In genomic region chr6:163951326-163951725, GRCh38 we compare ENCODE assay signal across 19 cellular contexts.
A peak's percentile ranks its signal among the peaks of the same experiment; 100 is the strongest.
DNase-seq lines count a peak whose midpoint lies in the region; ATAC-seq and TF ChIP-seq lines count a peak whose summit lies in the region.
"Had no signal": no experiment of that assay in that cellular context is flagged by ENCODE, and none has a peak within 500 bp of the region (broad histone marks: within the 10 kb centered on the region; RNA-seq: fewer than 3 reads in every experiment).

No MANE protein-coding gene starts in this region.

- no peak for TF ChIP-seq CTCF in esophagus muscularis mucosa (IDR thresholded peaks at IDR 0.05)
- TF ChIP-seq CTCF in neural progenitor cell (IDR thresholded peaks at IDR 0.05), result no peak

- no peak for TF ChIP-seq POLR2A in esophagus muscularis mucosa (IDR thresholded peaks at IDR 0.05; ENCODE audit: low read depth)

- H3K4me3 ChIP-seq in SJCRH30 (no peak overlapping the region), esophagus muscularis mucosa (no peak overlapping the region), neural progenitor cell (no peak overlapping the region), skeletal muscle tissue (ENCODE audit: low read length in 3 of 3) (no peak overlapping the region)
- H3K4me3 ChIP-seq: BLaER1, GM23248 had no signal

- H3K9me3 Mint-ChIP-seq in neural progenitor cell, result peaks cover 18% of the 10 kb centered on the region
- no peaks in the 10 kb centered on the region for H3K9me3 Mint-ChIP-seq in activated CD4-positive, alpha-beta T cell treated with anti-CD3 and anti-CD28 coated beads for 36 hours (ENCODE audit: low read depth)
- H3K9me3 Mint-ChIP-seq: CD14-positive monocyte had no signal

- H3K4me2 ChIP-seq in neural progenitor cell, result no peak overlapping the region
- H3K4me2 ChIP-seq: BLaER1 had no signal

- TF ChIP-seq EP300 in esophagus muscularis mucosa (IDR thresholded peaks at IDR 0.05), result no peak

- POLR2A ChIA-PET in activated CD4-positive, alpha-beta T cell treated with anti-CD3 and anti-CD28 coated beads for 36 hours (lab: Charles Lee), result no interaction called here

- peaks cover 39% of the 10 kb centered on the region for H3K4me1 Mint-ChIP-seq in neural progenitor cell
- H3K4me1 Mint-ChIP-seq in activated CD4-positive, alpha-beta T cell treated with anti-CD3 and anti-CD28 coated beads for 36 hours, result no peaks in the 10 kb centered on the region
- H3K4me1 Mint-ChIP-seq: CD14-positive monocyte had no signal

- H3K9ac ChIP-seq in neural progenitor cell, result no peak overlapping the region
- no peak overlapping the region for H3K9ac ChIP-seq in skeletal muscle tissue (ENCODE audit: low read depth in 1 of 3, low read length in 3 of 3)
- H3K9ac ChIP-seq: BLaER1, GM23248 had no signal

- no peak overlapping the region for H2AFZ ChIP-seq in neural progenitor cell (replicated peaks)
- H2AFZ ChIP-seq: GM23248 had no signal

- no peak overlapping the region for H3K4me3 Mint-ChIP-seq in neural progenitor cell
- no peak overlapping the region for H3K4me3 Mint-ChIP-seq in activated CD4-positive, alpha-beta T cell treated with anti-CD3 and anti-CD28 coated beads for 36 hours
- H3K4me3 Mint-ChIP-seq: CD4-positive, alpha-beta memory T cell; HFFc6 had no signal

- no peaks in the 10 kb centered on the region for H3F3A ChIP-seq in neural progenitor cell (ENCODE audit: low read depth)

- peaks cover 5% of the 10 kb centered on the region for H3K36me3 Mint-ChIP-seq in neural progenitor cell
- H3K36me3 Mint-ChIP-seq in activated CD4-positive, alpha-beta T cell treated with anti-CD3 and anti-CD28 coated beads for 36 hours (ENCODE audit: low read depth), result no peaks in the 10 kb centered on the region
- H3K36me3 Mint-ChIP-seq: CD14-positive monocyte; CD4-positive, alpha-beta memory T cell had no signal

- CTCF ChIA-PET in activated CD4-positive, alpha-beta T cell treated with anti-CD3 and anti-CD28 coated beads for 36 hours (lab: Charles Lee), result no interaction called here

- H4K20me1 ChIP-seq in neural progenitor cell (ENCODE audit: low read depth), result no peaks in the 10 kb centered on the region
- H4K20me1 ChIP-seq: BLaER1 had no signal

- H3K4me1 ChIP-seq in SJCRH30 (peaks cover 55% of the 10 kb centered on the region), esophagus muscularis mucosa (peaks cover 4 to 18% (median 10%) of the 10 kb centered on the region in 4 donors), neural progenitor cell (peaks cover 8% of the 10 kb centered on the region), skeletal muscle tissue (ENCODE audit: control insufficient read depth in 3 of 3, insufficient read depth in 3 of 3, low read length in 3 of 3) (peaks cover 11 to 22% (median 14%) of the 10 kb centered on the region in 3 donors)
- H3K4me1 ChIP-seq: BLaER1 had no signal

- H3K9me3 ChIP-seq in SJCRH30 (replicated peaks) (no peaks in the 10 kb centered on the region), esophagus muscularis mucosa (no peaks in the 10 kb centered on the region), neural progenitor cell (ENCODE audit: low read depth) (no peaks in the 10 kb centered on the region), skeletal muscle tissue (ENCODE audit: control insufficient read depth in 3 of 3, low read length in 3 of 3) (no peaks in the 10 kb centered on the region)
- H3K9me3 ChIP-seq: BLaER1 had no signal

- H3K27me3 ChIP-seq in SJCRH30 (no peaks in the 10 kb centered on the region), esophagus muscularis mucosa (no peaks in the 10 kb centered on the region), neural progenitor cell (no peaks in the 10 kb centered on the region), skeletal muscle tissue (ENCODE audit: control insufficient read depth in 3 of 3, insufficient read depth in 3 of 3, low read length in 3 of 3) (no peaks in the 10 kb centered on the region)
- H3K27me3 ChIP-seq: BLaER1 had no signal

- no peaks in the 10 kb centered on the region for H3K36me3 ChIP-seq in SJCRH30
- no peaks in the 10 kb centered on the region for H3K36me3 ChIP-seq in esophagus muscularis mucosa
- H3K36me3 ChIP-seq in neural progenitor cell, result no peaks in the 10 kb centered on the region
- H3K36me3 ChIP-seq in skeletal muscle tissue (ENCODE audit: control insufficient read depth in 3 of 3, insufficient read depth in 3 of 3, low read length in 3 of 3), result no peaks in the 10 kb centered on the region
- H3K36me3 ChIP-seq: BLaER1 had no signal

- H3K79me2 ChIP-seq in neural progenitor cell (ENCODE audit: low read depth), result no peaks in the 10 kb centered on the region

- intact Hi-C loops in esophagus muscularis mucosa (cut with DNase I), result loop anchor here (10.0 kb wide), 1 partner anchor 767 kb away; no protein-coding TSS in a partner anchor
- intact Hi-C loops in activated CD4-positive, alpha-beta T cell treated with anti-CD3 and anti-CD28 coated beads for 36 hours (cut with DNase I, micrococcal nuclease), result loop anchor here (10.0 kb wide), 2 partner anchors 397 to 973 kb away; no protein-coding TSS in a partner anchor

- H3K27ac ChIP-seq in SJCRH30 (peak overlapping the region; percentile 54), esophagus muscularis mucosa (replicated peaks in 1 of 4) (no peak overlapping the region), neural progenitor cell (no peak overlapping the region), skeletal muscle tissue (ENCODE audit: low read depth, low read length) (peak overlapping the region; percentile 4)
- H3K27ac ChIP-seq: BLaER1, GM23248, HL-60 had no signal

- peak overlapping the region; percentile 18 for H3K27ac Mint-ChIP-seq in neural progenitor cell
- no peak overlapping the region for H3K27ac Mint-ChIP-seq in activated CD4-positive, alpha-beta T cell treated with anti-CD3 and anti-CD28 coated beads for 36 hours
- H3K27ac Mint-ChIP-seq: CD14-positive monocyte; CD4-positive, alpha-beta memory T cell; HFFc6 had no signal

- 96% methylated on average over 5 of the region's 5 CpGs for WGBS in esophagus muscularis mucosa

- ATAC-seq in activated CD4-positive, alpha-beta T cell treated with anti-CD3 and anti-CD28 coated beads for 36 hours, result no peak
- ATAC-seq: HCT116 had no signal

- no peaks in the 10 kb centered on the region for H3K27me3 Mint-ChIP-seq in neural progenitor cell (ENCODE audit: insufficient read depth, low read depth)
- peaks cover 31% of the 10 kb centered on the region for H3K27me3 Mint-ChIP-seq in activated CD4-positive, alpha-beta T cell treated with anti-CD3 and anti-CD28 coated beads for 36 hours

- DNase-seq in SJCRH30 (no peak), esophagus muscularis mucosa (ENCODE audit: extremely low spot score) (peak; percentile 62), neural progenitor cell (ENCODE audit: low spot score) (no peak), NCI-H2081 treated with DMSO at 0.1 percent for 48 hours (lab: John Stamatoyannopoulos, UW) (no peak)
- DNase-seq in stimulated activated CD4-positive, alpha-beta T cell treated with anti-CD3 and anti-CD28 coated beads, Interleukin-2, amount 100 ng/mL, for 48 hours, result no peak
- no peak for DNase-seq in stimulated activated CD4-positive, alpha-beta T cell treated with anti-CD3 and anti-CD28 coated beads, Interleukin-2, amount 100 ng/mL, for 24 hours
- no peak for DNase-seq in activated CD4-positive, alpha-beta T cell treated with anti-CD3 and anti-CD28 coated beads for 36 hours
- DNase-seq: 8988T; CD4-positive, alpha-beta memory T cell; DMS153; DMS79; GDM1; GM23248; HFFc6 had no signal

Comparison
In these comparisons a context has a peak if more than half of its experiments do, and no peak if none do; other contexts are left out.
1. H3K27ac ChIP-seq: peak in SJCRH30 (single experiment) and skeletal muscle tissue (single experiment); none in esophagus muscularis mucosa (0 of 4) and neural progenitor cell (single experiment).